ENCODE assay signal across 8 cellular contexts in genomic region chr2:225670111-225670974, GRCh38.
DNase-seq lines count a peak whose midpoint lies in the region; ATAC-seq and TF ChIP-seq lines count a peak whose summit lies in the region.

No MANE protein-coding gene starts in this region.

- no peak overlapping the region for H3K4me3 ChIP-seq in Panc1 (ENCODE audit: low read depth in 2 of 2, low read length in 2 of 2)

- POLR2A ChIA-PET in Panc1 (lab: Charles Lee): no interaction called here

- H3K27me3 ChIP-seq in Panc1 (ENCODE audit: control insufficient read depth, insufficient read depth, low read length): no peaks in the 10 kb centered on the region

- CTCF ChIA-PET in Panc1 (lab: Charles Lee): no interaction called here

- ATAC-seq in Panc1: no peak
- no peak for ATAC-seq in GM19328 (IDR thresholded peaks at IDR 0.05; ENCODE audit: unreplicated experiment)
- no peak for ATAC-seq in HG02642 (IDR thresholded peaks at IDR 0.05; ENCODE audit: poor library complexity, unreplicated experiment)
- no peak for ATAC-seq in HG03354 (IDR thresholded peaks at IDR 0.05; ENCODE audit: poor library complexity, severe bottlenecking, unreplicated experiment)

- H3K9me3 ChIP-seq in Panc1 (ENCODE audit: control insufficient read depth, insufficient read depth, low read depth, low read length): no peaks in the 10 kb centered on the region

- peak overlapping the region; percentile 73; the same call in 1 of the 2 replicates for H3K27ac ChIP-seq in Panc1 (ENCODE audit: low read length)

- no TSS peak for BruUV-seq in Panc1 (replicated peaks; lab: Mats Ljungman, UMichigan)

- DNase-seq in NCI-H2029 (lab: John Stamatoyannopoulos, UW) (peak; percentile 2), NCI-H2029 treated with DMSO at 0.1 percent for 48 hours (lab: John Stamatoyannopoulos, UW) (no peak), Panc1 (ENCODE audit: low read depth, low spot score) (no peak), fibroblast of the conjunctiva (ENCODE audit: low read depth) (peak; percentile 55), superior temporal gyrus (ENCODE audit: extremely low spot score) (peak; percentile 54)

- TF ChIP-seq CTCF in Panc1 (IDR thresholded peaks at IDR 0.05): peak; percentile 57; the same call in 1 of the 2 replicates

- in situ Hi-C loops in Panc1 (cut with HindIII; ENCODE audit: low pct_unique_long_range_greater_than_20kb, low sequenced_read_pairs): no loop called here

- H3K36me3 ChIP-seq in Panc1 (ENCODE audit: control insufficient read depth, insufficient read depth, low read length): no peaks in the 10 kb centered on the region

- peaks cover 8% of the 10 kb centered on the region for H3K4me1 ChIP-seq in Panc1 (ENCODE audit: control insufficient read depth, insufficient read depth, low read length)

- intact Hi-C loops in Panc1 (cut with micrococcal nuclease; ENCODE audit: unreplicated experiment): loop anchor here (1.0 to 2.0 kb wide), 3 partner anchors 361 to 1314 kb away; no protein-coding TSS in a partner anchor

Comparison
In these comparisons a context has a peak if more than half of its experiments do, and no peak if none do; other contexts are left out.
1. DNase-seq: peak in NCI-H2029 (single experiment), fibroblast of the conjunctiva (single experiment) and superior temporal gyrus (single experiment); none in NCI-H2029 treated with DMSO at 0.1 percent for 48 hours (single experiment) and Panc1 (single experiment).